11 cellular contexts compared by ENCODE assay signal in genomic region chr3:109337393-109337792, GRCh38. TPM values are rescaled to one million over a fixed set of nuclear protein-coding genes. Genes with fewer than 3 reads are reported as not detected.
DNase-seq lines count a peak whose midpoint lies in the region; ATAC-seq and TF ChIP-seq lines count a peak whose summit lies in the region.
"Had no signal": no experiment of that assay in that cellular context is flagged by ENCODE, and none has a peak within 500 bp of the region (broad histone marks: within the 10 kb centered on the region; RNA-seq: fewer than 3 reads in every experiment).

DPPA4 (minus strand) TSS chr3:109337546; CDS start chr3:109337517, 29 bp downstream.

- peaks cover 25% of the 10 kb centered on the region for H3K9me3 Mint-ChIP-seq in GM23338
- no peaks in the 10 kb centered on the region for H3K9me3 Mint-ChIP-seq in activated T-helper 2 cell treated with anti-CD3 and anti-CD28 coated beads, Interferon-gamma antibody, Interleukin-2, Interleukin-4, amounts not matched to agents 10 μg/mL and 5 μg/mL and 100 μg/mL, durations not matched to agents 14 hours and 24 hours and 36 hours

- H3K79me2 ChIP-seq in GM23338 (replicated peaks; ENCODE audit: insufficient read depth) = peaks cover 93% of the 10 kb centered on the region

- H3K4me1 Mint-ChIP-seq in GM23338 = peaks cover 31% of the 10 kb centered on the region
- H3K4me1 Mint-ChIP-seq in activated T-helper 2 cell treated with anti-CD3 and anti-CD28 coated beads, Interferon-gamma antibody, Interleukin-2, Interleukin-4, amounts not matched to agents 10 μg/mL and 5 μg/mL and 100 μg/mL, durations not matched to agents 14 hours and 24 hours and 36 hours (ENCODE audit: low read depth) = peaks cover 2% of the 10 kb centered on the region

- peaks cover 26% of the 10 kb centered on the region for H3F3A ChIP-seq in GM23338 (replicated peaks; ENCODE audit: low read depth)

- H3K9me3 ChIP-seq in sigmoid colon = no peaks in the 10 kb centered on the region
- H3K9me3 ChIP-seq: body of pancreas had no signal

- TF ChIP-seq CTCF in GM23338 (conservative IDR thresholded peaks at IDR 0.05; ENCODE audit: low read depth in 2 of 2) (no peak), sigmoid colon (IDR thresholded peaks at IDR 0.05) (no peak)

- H3K4me3 ChIP-seq in GM23338 (peak within 1 kb of the TSS; percentile 96), iPS-11a (ENCODE audit: low read depth, low read length) (peak within 1 kb of the TSS; percentile 98), sigmoid colon (peak within 1 kb of the TSS in 3 of 4 donors; percentile 16 to 34 (median 25))

- peaks cover 42% of the 10 kb centered on the region for H3K27me3 Mint-ChIP-seq in GM23338 (ENCODE audit: insufficient read depth, low read depth, poor library complexity)
- peaks cover 37% of the 10 kb centered on the region for H3K27me3 Mint-ChIP-seq in activated T-helper 2 cell treated with anti-CD3 and anti-CD28 coated beads, Interferon-gamma antibody, Interleukin-2, Interleukin-4, amounts not matched to agents 10 μg/mL and 5 μg/mL and 100 μg/mL, durations not matched to agents 14 hours and 24 hours and 36 hours (ENCODE audit: low read depth)

- peak within 1 kb of the TSS; percentile 88 for H3K4me2 ChIP-seq in GM23338

- no peak for TF ChIP-seq POLR2A in sigmoid colon (IDR thresholded peaks at IDR 0.05)

- no peaks in the 10 kb centered on the region for H3K27me3 ChIP-seq in GM23338 (ENCODE audit: insufficient read depth)
- no peaks in the 10 kb centered on the region for H3K27me3 ChIP-seq in sigmoid colon

- H2AFZ ChIP-seq in GM23338 = no peak within 1 kb of the TSS

- H3K36me3 Mint-ChIP-seq in GM23338 (ENCODE audit: low read depth) = peaks cover 69% of the 10 kb centered on the region
- no peaks in the 10 kb centered on the region for H3K36me3 Mint-ChIP-seq in activated T-helper 2 cell treated with anti-CD3 and anti-CD28 coated beads, Interferon-gamma antibody, Interleukin-2, Interleukin-4, amounts not matched to agents 10 μg/mL and 5 μg/mL and 100 μg/mL, durations not matched to agents 14 hours and 24 hours and 36 hours (ENCODE audit: low read depth)

- H3K4me1 ChIP-seq in GM23338 (ENCODE audit: insufficient read depth) = peaks cover 33% of the 10 kb centered on the region
- H3K4me1 ChIP-seq in sigmoid colon = no peaks in the 10 kb centered on the region
- H3K4me1 ChIP-seq: body of pancreas had no signal

- H3K4me3 Mint-ChIP-seq in GM23338 = peak within 1 kb of the TSS; percentile 98
- peak within 1 kb of the TSS; percentile 52 for H3K4me3 Mint-ChIP-seq in activated T-helper 2 cell treated with anti-CD3 and anti-CD28 coated beads, Interferon-gamma antibody, Interleukin-2, Interleukin-4, amounts not matched to agents 10 μg/mL and 5 μg/mL and 100 μg/mL, durations not matched to agents 14 hours and 24 hours and 36 hours (ENCODE audit: low read depth)
- H3K4me3 Mint-ChIP-seq: memory B cell had no signal

- ATAC-seq in GM23338 = peak; percentile 60
- no peak for ATAC-seq in HG02642 (IDR thresholded peaks at IDR 0.05; ENCODE audit: poor library complexity, unreplicated experiment)
- ATAC-seq in HG03571 (IDR thresholded peaks at IDR 0.05; ENCODE audit: unreplicated experiment) = no peak
- no peak for ATAC-seq in GM21723 (IDR thresholded peaks at IDR 0.05; ENCODE audit: unreplicated experiment)

- H3K27ac Mint-ChIP-seq in GM23338 = peak within 1 kb of the TSS; percentile 99
- no peak within 1 kb of the TSS for H3K27ac Mint-ChIP-seq in activated T-helper 2 cell treated with anti-CD3 and anti-CD28 coated beads, Interferon-gamma antibody, Interleukin-2, Interleukin-4, amounts not matched to agents 10 μg/mL and 5 μg/mL and 100 μg/mL, durations not matched to agents 14 hours and 24 hours and 36 hours
- H3K27ac Mint-ChIP-seq: memory B cell had no signal

- no peaks in the 10 kb centered on the region for H3K9me2 ChIP-seq in GM23338 (ENCODE audit: insufficient read depth)

- intact Hi-C loops in activated T-helper 2 cell treated with anti-CD3 and anti-CD28 coated beads, Interferon-gamma antibody, Interleukin-2, Interleukin-4, amounts not matched to agents 10 μg/mL and 5 μg/mL and 100 μg/mL, durations not matched to agents 14 hours and 24 hours and 36 hours (cut with micrococcal nuclease) = no loop called here
- intact Hi-C loops in sigmoid colon (cut with DNase I) = no loop called here

- H4K20me1 ChIP-seq in GM23338 (replicated peaks; ENCODE audit: insufficient read depth) = peaks cover 34% of the 10 kb centered on the region

- DNase-seq in GM23338 (ENCODE audit: low spot score) (peak; percentile 96), sigmoid colon (no peak), DMS79 treated with DMSO at 0.1 percent for 48 hours (lab: John Stamatoyannopoulos, UW) (no peak)
- no peak for DNase-seq in activated T-helper 2 cell treated with anti-CD3 and anti-CD28 coated beads, Interferon-gamma antibody, Interleukin-2, Interleukin-4, amounts not matched to agents 10 μg/mL and 5 μg/mL and 100 μg/mL, durations not matched to agents 14 hours and 24 hours and 36 hours (ENCODE audit: low spot score)
- DNase-seq: body of pancreas, NCI-H2081 had no signal

- TF ChIP-seq EP300 in sigmoid colon (IDR thresholded peaks at IDR 0.05) = no peak

- 61 to 89% methylated on average over 5 of the region's 5 CpGs for WGBS in sigmoid colon, 2 donors

- H3K36me3 ChIP-seq in GM23338 (ENCODE audit: insufficient read depth) (peaks cover 38% of the 10 kb centered on the region), sigmoid colon (no peaks in the 10 kb centered on the region)

- peak within 1 kb of the TSS; percentile 88 for H3K27ac ChIP-seq in GM23338 (ENCODE audit: low read depth)
- no peak within 1 kb of the TSS for H3K27ac ChIP-seq in sigmoid colon
- H3K27ac ChIP-seq: body of pancreas had no signal

TF ChIP-seq in GM23338, 12 proteins besides CTCF, POLR2A, EP300 and RAD21:
- TF ChIP-seq POLR2AphosphoS5 (IDR thresholded peaks at IDR 0.05; ENCODE audit: low read depth) (peak; percentile 80), JUNB (IDR thresholded peaks at IDR 0.05; ENCODE audit: unreplicated experiment) (no peak), ETS1 (IDR thresholded peaks at IDR 0.05) (peak; percentile 83), NANOG (IDR thresholded peaks at IDR 0.05; ENCODE audit: borderline replicate concordance) (peak; percentile 69; the same call in 1 of the 2 replicates), EZH2 (IDR thresholded peaks at IDR 0.05; ENCODE audit: low read depth, unreplicated experiment) (no peak)

RNA-seq across cellular contexts. Expression of gene DPPA4, which starts in this region (rescaled TPM):
- 806 and 878 TPM in 2 replicates for total RNA-seq in GM23338 (2014; rRNA removed; shearing (Covaris generic))
- polyA plus RNA-seq in GM23338 (2016; fragmentation: Nextera tagmentation; extraction: Ambion mirVana) = 546 and 574 TPM in 2 replicates
- not detected in 2 replicates for total RNA-seq in activated T-helper 2 cell treated with anti-CD3 and anti-CD28 coated beads, Interferon-gamma antibody, Interleukin-2, Interleukin-4, amounts not matched to agents 10 μg/mL and 5 μg/mL and 100 μg/mL, durations not matched to agents 14 hours and 24 hours and 36 hours
- under 1 TPM in 1 of 4 donors, not detected in 3; 0.16 TPM for total RNA-seq in sigmoid colon
- polyA plus RNA-seq in sigmoid colon = 1 to 10 TPM in 1 of 3 donors, not detected in 2; 1.1 TPM
- total RNA-seq: body of pancreas had no signal

Comparison
In these comparisons a context has a peak if more than half of its experiments do, and no peak if none do; other contexts are left out.
1. RNA of gene DPPA4 (total RNA-seq): 806 to 878 TPM in GM23338; not detected in activated T-helper 2 cell treated with anti-CD3 and anti-CD28 coated beads, Interferon-gamma antibody, Interleukin-2, Interleukin-4, amounts not matched to agents 10 μg/mL and 5 μg/mL and 100 μg/mL, durations not matched to agents 14 hours and 24 hours and 36 hours and 0.16 TPM in sigmoid colon; every median in the first group is over 100 times any median in the second.
2. RNA of gene DPPA4 (polyA plus RNA-seq): 546 to 574 TPM in GM23338; 1.1 TPM in sigmoid colon; every median in the first group is over 100 times any median in the second.
3. H3K4me3 ChIP-seq: peak in every context shown above with its lines; median percentile 98 in iPS-11a; 96 in GM23338; 25 in sigmoid colon.